ENCODE assay signal across 1 cellular context in the genomic region with DNA sequence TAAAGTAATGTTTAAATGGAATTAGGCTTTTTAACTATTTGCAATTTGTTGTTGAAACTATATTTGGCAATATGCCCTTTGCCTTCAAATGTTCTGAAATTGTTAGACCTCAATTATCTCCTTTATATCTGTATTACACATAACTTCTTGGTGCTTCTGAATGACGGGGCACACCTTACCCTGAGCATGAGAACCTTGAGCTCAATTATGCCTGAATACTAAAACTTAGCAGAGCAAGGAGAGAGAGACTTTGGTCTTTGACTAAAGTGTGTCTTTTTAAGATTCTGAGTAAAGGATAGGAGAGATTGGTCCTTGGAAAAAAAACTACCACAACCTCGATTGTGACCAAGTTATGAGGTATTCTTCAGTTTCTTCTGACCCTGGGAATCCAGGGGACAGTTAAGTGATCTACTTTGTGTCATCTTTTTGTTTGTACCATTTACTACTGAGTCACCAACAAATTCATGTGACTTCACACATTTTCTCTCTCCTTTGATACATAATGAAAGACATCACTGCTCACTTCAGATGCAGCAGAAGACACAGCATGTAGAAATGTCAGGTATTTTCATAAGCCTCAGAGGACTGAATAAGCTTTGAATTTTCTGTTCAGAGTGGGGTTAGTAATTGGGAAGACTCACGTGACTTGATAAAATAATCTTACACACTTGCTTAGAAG.
TF ChIP-seq lines count a peak whose summit lies in the region.

No MANE protein-coding gene starts in this region.

TF ChIP-seq in WTC11, 78 proteins besides CTCF, POLR2A, EP300 and RAD21 (continued from another document):
- TF ChIP-seq, protein P1, sequence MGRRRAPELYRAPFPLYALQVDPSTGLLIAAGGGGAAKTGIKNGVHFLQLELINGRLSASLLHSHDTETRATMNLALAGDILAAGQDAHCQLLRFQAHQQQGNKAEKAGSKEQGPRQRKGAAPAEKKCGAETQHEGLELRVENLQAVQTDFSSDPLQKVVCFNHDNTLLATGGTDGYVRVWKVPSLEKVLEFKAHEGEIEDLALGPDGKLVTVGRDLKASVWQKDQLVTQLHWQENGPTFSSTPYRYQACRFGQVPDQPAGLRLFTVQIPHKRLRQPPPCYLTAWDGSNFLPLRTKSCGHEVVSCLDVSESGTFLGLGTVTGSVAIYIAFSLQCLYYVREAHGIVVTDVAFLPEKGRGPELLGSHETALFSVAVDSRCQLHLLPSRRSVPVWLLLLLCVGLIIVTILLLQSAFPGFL (CRISPR knock-in tag; IDR thresholded peaks at IDR 0.05; ENCODE audit: borderline replicate concordance), result no peak
- TF ChIP-seq, protein P2, sequence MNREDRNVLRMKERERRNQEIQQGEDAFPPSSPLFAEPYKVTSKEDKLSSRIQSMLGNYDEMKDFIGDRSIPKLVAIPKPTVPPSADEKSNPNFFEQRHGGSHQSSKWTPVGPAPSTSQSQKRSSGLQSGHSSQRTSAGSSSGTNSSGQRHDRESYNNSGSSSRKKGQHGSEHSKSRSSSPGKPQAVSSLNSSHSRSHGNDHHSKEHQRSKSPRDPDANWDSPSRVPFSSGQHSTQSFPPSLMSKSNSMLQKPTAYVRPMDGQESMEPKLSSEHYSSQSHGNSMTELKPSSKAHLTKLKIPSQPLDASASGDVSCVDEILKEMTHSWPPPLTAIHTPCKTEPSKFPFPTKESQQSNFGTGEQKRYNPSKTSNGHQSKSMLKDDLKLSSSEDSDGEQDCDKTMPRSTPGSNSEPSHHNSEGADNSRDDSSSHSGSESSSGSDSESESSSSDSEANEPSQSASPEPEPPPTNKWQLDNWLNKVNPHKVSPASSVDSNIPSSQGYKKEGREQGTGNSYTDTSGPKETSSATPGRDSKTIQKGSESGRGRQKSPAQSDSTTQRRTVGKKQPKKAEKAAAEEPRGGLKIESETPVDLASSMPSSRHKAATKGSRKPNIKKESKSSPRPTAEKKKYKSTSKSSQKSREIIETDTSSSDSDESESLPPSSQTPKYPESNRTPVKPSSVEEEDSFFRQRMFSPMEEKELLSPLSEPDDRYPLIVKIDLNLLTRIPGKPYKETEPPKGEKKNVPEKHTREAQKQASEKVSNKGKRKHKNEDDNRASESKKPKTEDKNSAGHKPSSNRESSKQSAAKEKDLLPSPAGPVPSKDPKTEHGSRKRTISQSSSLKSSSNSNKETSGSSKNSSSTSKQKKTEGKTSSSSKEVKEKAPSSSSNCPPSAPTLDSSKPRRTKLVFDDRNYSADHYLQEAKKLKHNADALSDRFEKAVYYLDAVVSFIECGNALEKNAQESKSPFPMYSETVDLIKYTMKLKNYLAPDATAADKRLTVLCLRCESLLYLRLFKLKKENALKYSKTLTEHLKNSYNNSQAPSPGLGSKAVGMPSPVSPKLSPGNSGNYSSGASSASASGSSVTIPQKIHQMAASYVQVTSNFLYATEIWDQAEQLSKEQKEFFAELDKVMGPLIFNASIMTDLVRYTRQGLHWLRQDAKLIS (CRISPR knock-in tag; IDR thresholded peaks at IDR 0.05; ENCODE audit: borderline replicate concordance), result no peak
- TF ChIP-seq SMAD4 (CRISPR knock-in tag; IDR thresholded peaks at IDR 0.05), result no peak
